22 cellular contexts compared by ENCODE assay signal in genomic region chr21:46620846-46621245, GRCh38. TPM values are rescaled to one million over a fixed set of nuclear protein-coding genes. Genes with fewer than 3 reads are reported as not detected.
A peak's percentile ranks its signal among the peaks of the same experiment; 100 is the strongest.
DNase-seq lines count a peak whose midpoint lies in the region; ATAC-seq and TF ChIP-seq lines count a peak whose summit lies in the region.
"Had no signal": no experiment of that assay in that cellular context is flagged by ENCODE, and none has a peak within 500 bp of the region (broad histone marks: within the 10 kb centered on the region; RNA-seq: fewer than 3 reads in every experiment).

No MANE protein-coding gene starts in this region.

- H3K27ac ChIP-seq in breast epithelium (peak overlapping the region; percentile 82 to 88), transverse colon (peak overlapping the region in 3 of 4 donors; percentile 21 to 62 (median 58))
- H3K27ac ChIP-seq: psoas muscle had no signal

- WGBS in transverse colon (ENCODE audit: low coverage in 1 of 2), 2 donors, result 83 to 89% methylated on average over 4 to 7 of the region's 7 CpGs

- H3K4me1 ChIP-seq in breast epithelium (peaks cover 0 to 7% of the 10 kb centered on the region in 2 donors), transverse colon (peaks cover 0 to 17% (median 0%) of the 10 kb centered on the region in 4 donors)
- H3K4me1 ChIP-seq: psoas muscle had no signal

- H3K36me3 Mint-ChIP-seq in MCF 10A (ENCODE audit: insufficient read depth, unreplicated experiment), result peaks cover 6% of the 10 kb centered on the region
- H3K36me3 Mint-ChIP-seq in central memory CD8-positive, alpha-beta T cell (ENCODE audit: insufficient read depth), result no peaks in the 10 kb centered on the region
- H3K36me3 Mint-ChIP-seq in naive thymus-derived CD8-positive, alpha-beta T cell, result peaks cover 0 to 8% (median 0%) of the 10 kb centered on the region in 3 donors

- H3K36me3 ChIP-seq in breast epithelium (no peaks in the 10 kb centered on the region), transverse colon (no peaks in the 10 kb centered on the region)
- H3K36me3 ChIP-seq: left lung had no signal

- intact Hi-C loops in breast epithelium (cut with DNase I; ENCODE audit: low total_unique reads), result no loop called here
- intact Hi-C loops in MCF 10A (cut with micrococcal nuclease), result no loop called here
- intact Hi-C loops in transverse colon (cut with DNase I; ENCODE audit: low total_unique reads), result loop anchor here (1.0 kb wide), 1 partner anchor 13 kb away; no protein-coding TSS in a partner anchor

- no TSS peak for BruUV-seq in MCF 10A (replicated peaks; lab: Mats Ljungman, UMichigan)

- TF ChIP-seq POLR2A in breast epithelium (IDR thresholded peaks at IDR 0.05) (no peak), transverse colon (IDR thresholded peaks at IDR 0.05) (no peak)

- H3K9me3 Mint-ChIP-seq in MCF 10A (ENCODE audit: unreplicated experiment), result no peaks in the 10 kb centered on the region
- no peaks in the 10 kb centered on the region for H3K9me3 Mint-ChIP-seq in central memory CD8-positive, alpha-beta T cell
- peaks cover 0 to 11% (median 0%) of the 10 kb centered on the region in 9 donors for H3K9me3 Mint-ChIP-seq in naive thymus-derived CD8-positive, alpha-beta T cell

- H3K4me3 ChIP-seq in breast epithelium, result no peak overlapping the region
- H3K4me3 ChIP-seq in transverse colon, result no peak overlapping the region
- H3K4me3 ChIP-seq: left lung, psoas muscle had no signal

- in situ Hi-C loops in transverse colon (cut with MboI; ENCODE audit: low pct_ligation_motif_present in 1 of 4, low pct_unique_long_range_greater_than_20kb in 1 of 4, low sequenced_read_pairs in 3 of 4), result no loop called here

- no peaks in the 10 kb centered on the region for H3K4me1 Mint-ChIP-seq in MCF 10A (ENCODE audit: insufficient read depth, unreplicated experiment)
- H3K4me1 Mint-ChIP-seq in central memory CD8-positive, alpha-beta T cell, result peaks cover 43% of the 10 kb centered on the region
- H3K4me1 Mint-ChIP-seq in naive thymus-derived CD8-positive, alpha-beta T cell, result peaks cover 35 to 77% (median 65%) of the 10 kb centered on the region in 4 donors

- TF ChIP-seq EP300 in transverse colon (IDR thresholded peaks at IDR 0.05; ENCODE audit: low read depth), result no peak

- H3K27me3 ChIP-seq in breast epithelium (no peaks in the 10 kb centered on the region), transverse colon (peaks cover 4% of the 10 kb centered on the region)
- H3K27me3 ChIP-seq: left lung had no signal

- CTCF ChIA-PET in MCF 10A (lab: Yijun Ruan, JAX), result interaction anchor here (0.6 kb wide), 2 partner anchors 13 to 699 kb away, joined by 4 read pairs; no protein-coding TSS in a partner anchor

- H3K27me3 Mint-ChIP-seq in MCF 10A (ENCODE audit: insufficient read depth, unreplicated experiment), result peaks cover 33% of the 10 kb centered on the region
- H3K27me3 Mint-ChIP-seq in central memory CD8-positive, alpha-beta T cell, result no peaks in the 10 kb centered on the region
- H3K27me3 Mint-ChIP-seq in naive thymus-derived CD8-positive, alpha-beta T cell, result no peaks in the 10 kb centered on the region

- no peak for TF ChIP-seq CTCF in breast epithelium (IDR thresholded peaks at IDR 0.05)
- no peak for TF ChIP-seq CTCF in MCF 10A (IDR thresholded peaks at IDR 0.05; ENCODE audit: unreplicated experiment)
- no peak for TF ChIP-seq CTCF in transverse colon (IDR thresholded peaks at IDR 0.05)

- H3K27ac Mint-ChIP-seq in MCF 10A (ENCODE audit: low read depth, unreplicated experiment), result no peak overlapping the region
- H3K27ac Mint-ChIP-seq in central memory CD8-positive, alpha-beta T cell (ENCODE audit: low read depth), result peak overlapping the region; percentile 95
- peak overlapping the region; percentile 90 to 100 (median 98) for H3K27ac Mint-ChIP-seq in naive thymus-derived CD8-positive, alpha-beta T cell

- H3K9me3 ChIP-seq in breast epithelium (peaks cover 7 to 9% of the 10 kb centered on the region in 2 donors), transverse colon (peaks cover 0 to 7% of the 10 kb centered on the region in 2 donors)

- no peak overlapping the region for H3K4me3 Mint-ChIP-seq in MCF 10A (ENCODE audit: unreplicated experiment)
- H3K4me3 Mint-ChIP-seq in central memory CD8-positive, alpha-beta T cell, result no peak overlapping the region
- H3K4me3 Mint-ChIP-seq in naive thymus-derived CD8-positive, alpha-beta T cell, result peak overlapping the region in 6 of 10 donors; percentile 37 to 71 (median 53)
- H3K4me3 Mint-ChIP-seq: stimulated activated naive B cell treated with anti-CD40 and anti-IgM and Interleukin-4, amounts not matched to agents 10 μg/mL and 1 μg/mL and 100 μg/mL, for 72 hours had no signal

- no peak for ATAC-seq in central memory CD8-positive, alpha-beta T cell (replicated peaks; ENCODE audit: extremely low read depth, poor library complexity, severe bottlenecking)
- ATAC-seq in naive thymus-derived CD8-positive, alpha-beta T cell, result no peak
- ATAC-seq: left lung; psoas muscle; Right ventricle myocardium inferior; stimulated activated naive B cell treated with anti-CD40 and anti-IgM and Interleukin-4, amounts not matched to agents 10 μg/mL and 1 μg/mL and 100 μg/mL, for 72 hours had no signal

- DNase-seq in breast epithelium (ENCODE audit: low spot score in 2 of 2) (no peak), MCF 10A (ENCODE audit: unreplicated experiment) (no peak), transverse colon (no peak), amniotic stem cell (lab: John Stamatoyannopoulos, UW) (no peak), middle frontal gyrus (ENCODE audit: extremely low spot score, low spot score) (no peak), GM19240 (ENCODE audit: insufficient read length, low spot score) (no peak)
- DNase-seq in central memory CD8-positive, alpha-beta T cell (ENCODE audit: low spot score in 2 of 2), result no peak
- no peak for DNase-seq in naive thymus-derived CD8-positive, alpha-beta T cell
- DNase-seq: activated CD4-positive, CD25-positive, alpha-beta regulatory T cell; activated CD8-positive, alpha-beta memory T cell treated with anti-CD3 and anti-CD28 coated beads, Interleukin-2, amount 50 U/mL, for 4 hours; activated naive CD4-positive, alpha-beta T cell; effector memory CD4-positive, alpha-beta T cell; left lung; NCI-H187 treated with DMSO at 0.1 percent for 48 hours; NCI-H446 treated with DMSO at 0.1 percent for 48 hours; psoas muscle; stimulated activated CD4-positive, alpha-beta T cell treated with anti-CD3 and anti-CD28 coated beads, Interleukin-12 subunit alpha, Interleukin-12 subunit beta, amount 100 ng/mL, for 4 hours; stimulated activated naive B cell treated with anti-CD40 and anti-IgM and Interleukin-4, amounts not matched to agents 10 μg/mL and 1 μg/mL and 100 μg/mL, for 72 hours had no signal

- POLR2A ChIA-PET in MCF 10A (lab: Yijun Ruan, JAX), result interaction anchor here (0.6 to 1.2 kb wide), 2 partner anchors 9 to 15 kb away, joined by 4 to 8 read pairs; partner anchors contain the start of gene PRMT2
- POLR2A ChIA-PET in naive thymus-derived CD8-positive, alpha-beta T cell (lab: Charles Lee), result interaction anchor here (1.1 to 10.8 kb wide), 8 partner anchors 13 to 89 kb away, joined by 3 to 265 read pairs (median 32); partner anchors contain the start of genes PRMT2 and S100B

RNA-seq across cellular contexts. Expression of gene PRMT2, which starts 14.6 kb away (rescaled TPM):
- total RNA-seq in breast epithelium (100 to 1,000 TPM in 2 of 3 donors, 10 to 100 TPM in 1; 92.1 to 145 (median 130) TPM), MCF 10A (2022) (60.2 and 62.2 TPM in 2 replicates), transverse colon (100 to 1,000 TPM in 2 of 4 donors, 10 to 100 TPM in 2; 80.4 to 112 (median 96.2) TPM)
- 100 to 1,000 TPM; 369 to 376 TPM for total RNA-seq in naive thymus-derived CD8-positive, alpha-beta T cell
- 100 to 1,000 TPM; 358 to 485 (median 396) TPM for polyA plus RNA-seq in naive thymus-derived CD8-positive, alpha-beta T cell

RNA-seq across cellular contexts. Expression of gene S100B, which starts 16.0 kb away (rescaled TPM):
- total RNA-seq in breast epithelium (100 to 1,000 TPM in 1 of 3 donors, 10 to 100 TPM in 2; 25.6 to 242 (median 61.3) TPM), MCF 10A (2022) (not detected in 2 replicates), transverse colon (10 to 100 TPM; 10.6 to 37.2 (median 23.2) TPM)
- total RNA-seq in naive thymus-derived CD8-positive, alpha-beta T cell, result 10 to 100 TPM; 73.4 to 73.5 TPM
- polyA plus RNA-seq in naive thymus-derived CD8-positive, alpha-beta T cell, result 100 to 1,000 TPM in 2 of 3 donors, 10 to 100 TPM in 1; 92.4 to 271 (median 227) TPM
- total RNA-seq: A673, bronchial epithelial cell, H4 had no signal

Comparison
In these comparisons a context has a peak if more than half of its experiments do, and no peak if none do; other contexts are left out.
1. RNA of gene S100B, which starts 16.0 kb away (total RNA-seq): 73.4 to 73.5 TPM in naive thymus-derived CD8-positive, alpha-beta T cell, 25.6 to 242 TPM in breast epithelium and 10.6 to 37.2 TPM in transverse colon; not detected in MCF 10A; every median in the first group is over 10 times any median in the second.
2. H3K4me3 Mint-ChIP-seq: peak in naive thymus-derived CD8-positive, alpha-beta T cell (6 of 10); none in MCF 10A (single experiment) and central memory CD8-positive, alpha-beta T cell (single experiment).